In the genomic region with DNA sequence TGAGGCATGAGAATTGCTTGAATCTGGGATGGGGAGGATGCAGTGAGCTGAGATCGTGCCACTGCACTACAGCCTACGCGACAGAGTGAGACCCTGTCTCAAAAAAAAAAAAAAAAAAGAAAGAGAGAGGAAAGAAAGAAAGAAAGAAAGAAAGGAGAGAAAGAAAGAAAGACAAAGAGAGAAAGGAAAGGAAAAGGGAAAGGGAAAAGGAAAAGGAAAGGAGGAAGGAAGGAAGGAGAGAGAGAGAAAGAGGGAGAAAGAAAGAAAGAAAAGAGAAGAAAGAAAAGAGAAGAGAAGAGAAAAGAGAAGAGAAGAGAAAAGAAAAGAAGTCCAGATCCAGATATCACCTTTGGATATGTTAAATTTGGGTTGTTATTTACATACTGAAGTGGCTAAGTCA, we compare ENCODE assay signal across 8 cellular contexts.
"Had no signal": no experiment of that assay in that cellular context is flagged by ENCODE, and none has a peak within 500 bp of the region (broad histone marks: within the 10 kb centered on the region; RNA-seq: fewer than 3 reads in every experiment).

No MANE protein-coding gene starts in this region.

- FAIRE-seq: HepG2 had no signal

- H3K4me3 Mint-ChIP-seq: H9, IgD-negative memory B cell had no signal

- H3K4me1 Mint-ChIP-seq: IgD-negative memory B cell had no signal

- ATAC-seq: HepG2 had no signal

- H3K9ac ChIP-seq: GM23248, KMS-11 had no signal

- H3K27ac ChIP-seq: GM23248, HL-60, KMS-11 had no signal

- H3K27ac Mint-ChIP-seq: H9, IgD-negative memory B cell had no signal

- H3K4me3 ChIP-seq: GM23248 had no signal

- H3K27me3 Mint-ChIP-seq: IgD-negative memory B cell had no signal

- H3K36me3 Mint-ChIP-seq: IgD-negative memory B cell had no signal

- H3K4me2 ChIP-seq: KMS-11 had no signal

- H2AFZ ChIP-seq: GM23248 had no signal

- DNase-seq: GOT3, H9, KBM-7 had no signal
